Comparison of ENCODE assay signal across 10 cellular contexts in the genomic region with DNA sequence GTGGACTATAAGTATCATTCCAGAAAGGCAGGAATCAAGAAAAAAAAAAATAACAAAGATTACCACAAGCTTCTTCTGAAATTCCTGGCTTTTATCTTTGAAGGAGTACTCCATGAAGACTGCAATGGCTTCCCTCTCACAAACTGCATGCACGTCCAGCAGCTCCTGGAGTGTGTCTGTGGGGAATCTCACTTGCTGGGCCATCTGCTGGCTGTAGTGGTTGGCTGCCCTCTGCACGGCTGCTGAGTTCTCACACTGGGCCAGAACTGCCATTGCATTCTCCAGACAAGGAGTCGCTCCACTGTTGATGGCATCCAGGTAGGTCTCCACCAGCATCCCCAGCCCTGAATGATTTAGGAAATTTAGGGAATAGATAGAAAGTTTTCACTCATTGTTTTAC. TPM values are rescaled to one million over a fixed set of nuclear protein-coding genes. Genes with fewer than 3 reads are reported as not detected.
DNase-seq lines count a peak whose midpoint lies in the region; ATAC-seq, FAIRE-seq and TF ChIP-seq lines count a peak whose summit lies in the region.
"Had no signal": no experiment of that assay in that cellular context is flagged by ENCODE, and none has a peak within 500 bp of the region (broad histone marks: within the 10 kb centered on the region; RNA-seq: fewer than 3 reads in every experiment).

No MANE protein-coding gene starts in this region.

- H4K8ac ChIP-seq in H9 (replicated peaks; ENCODE audit: insufficient read length, low read depth, low read length): no peak overlapping the region

- no peak for FAIRE-seq in GM19239 (lab: Jason Lieb, UNC)

- H4K91ac ChIP-seq in H9 (ENCODE audit: insufficient read length, low read depth, low read length): no peak overlapping the region

- no peak overlapping the region for H2BK120ac ChIP-seq in H9 (ENCODE audit: low read depth, low read length, poor library complexity, severe bottlenecking)

- H3K9ac ChIP-seq in H9 (ENCODE audit: extremely low read depth, insufficient read length, low read length): no peak overlapping the region

- no peaks in the 10 kb centered on the region for H3K4me1 Mint-ChIP-seq in H9
- no peaks in the 10 kb centered on the region for H3K4me1 Mint-ChIP-seq in progenitor cell of endocrine pancreas (ENCODE audit: low read depth)

- no peak overlapping the region for H3K56ac ChIP-seq in H9 (ENCODE audit: insufficient read length, low read depth, low read length)

- H3K14ac ChIP-seq in H9 (ENCODE audit: insufficient read depth, low read length): no peak overlapping the region

- no peak overlapping the region for H3K18ac ChIP-seq in H9 (ENCODE audit: insufficient read length, low read depth, low read length)

- H3K27ac ChIP-seq in H9 (ENCODE audit: insufficient read length, low read depth, low read length) (no peak overlapping the region), WERI-Rb-1 (no peak overlapping the region), left ventricle myocardium inferior (replicated peaks) (no peak overlapping the region), esophagus squamous epithelium (no peak overlapping the region)

- TF ChIP-seq CTCF in H9 (conservative IDR thresholded peaks at IDR 0.05) (peak; percentile 42; the same call in 2 of the 3 replicates), WERI-Rb-1 (IDR thresholded peaks at IDR 0.05; ENCODE audit: low read depth, low read length) (peak; percentile 40; the same call in 1 of the 2 replicates), left ventricle myocardium inferior (IDR thresholded peaks at IDR 0.05; ENCODE audit: borderline replicate concordance) (peak; percentile 40), progenitor cell of endocrine pancreas (IDR thresholded peaks at IDR 0.05; ENCODE audit: unreplicated experiment) (peak; percentile 9), esophagus squamous epithelium (IDR thresholded peaks at IDR 0.05) (peak in 2 of 6 experiments; percentile 4 to 13)

- H3K9me3 Mint-ChIP-seq in H9: no peaks in the 10 kb centered on the region
- H3K9me3 Mint-ChIP-seq in progenitor cell of endocrine pancreas (ENCODE audit: low read depth): no peaks in the 10 kb centered on the region

- no peaks in the 10 kb centered on the region for H3K4me1 ChIP-seq in H9 (ENCODE audit: insufficient read depth, low read length)
- no peaks in the 10 kb centered on the region for H3K4me1 ChIP-seq in left ventricle myocardium inferior
- H3K4me1 ChIP-seq in esophagus squamous epithelium: no peaks in the 10 kb centered on the region

- H4K20me1 ChIP-seq in H9 (ENCODE audit: control insufficient read depth, insufficient read depth, insufficient read length): no peaks in the 10 kb centered on the region

- H3K79me1 ChIP-seq in H9 (ENCODE audit: insufficient read depth, low read depth, low read length, poor library complexity, severe bottlenecking): no peaks in the 10 kb centered on the region

- H3K27ac Mint-ChIP-seq in H9 (no peak overlapping the region), progenitor cell of endocrine pancreas (no peak overlapping the region)

- no peak overlapping the region for H2AK5ac ChIP-seq in H9 (ENCODE audit: insufficient read length, low read length)

- no peak overlapping the region for H3K4me2 ChIP-seq in H9 (ENCODE audit: insufficient read depth, insufficient read length, low read length)

- intact Hi-C loops in left ventricle myocardium inferior (cut with micrococcal nuclease): no loop called here
- intact Hi-C loops in esophagus squamous epithelium (cut with DNase I): no loop called here

- no CpG with 5 or more reads among the region's 3 CpGs for WGBS in H9 (ENCODE audit: extremely low coverage, insufficient read length, low lambda C conversion rate)
- WGBS in esophagus squamous epithelium, 2 donors: 71% methylated on average over 3 of the region's 3 CpGs

- H3K23ac ChIP-seq in H9 (ENCODE audit: insufficient read length, low read depth, low read length): no peak overlapping the region

- H2AFZ ChIP-seq in H9 (ENCODE audit: low read length): no peak overlapping the region

- H3K4me3 ChIP-seq in WERI-Rb-1 (ENCODE audit: low read depth, low read length): no peak overlapping the region
- no peak overlapping the region for H3K4me3 ChIP-seq in left ventricle myocardium inferior
- H3K4me3 ChIP-seq in esophagus squamous epithelium: no peak overlapping the region

- H2BK5ac ChIP-seq in H9 (ENCODE audit: insufficient read length, low read length): no peak overlapping the region

- no peak for ATAC-seq in GM19455 (IDR thresholded peaks at IDR 0.05; ENCODE audit: unreplicated experiment)
- no peak for ATAC-seq in HG02798 (IDR thresholded peaks at IDR 0.05; ENCODE audit: poor library complexity, unreplicated experiment)

- no peak overlapping the region for H2BK12ac ChIP-seq in H9 (ENCODE audit: insufficient read length, low read depth, low read length)

- no peaks in the 10 kb centered on the region for H3K79me2 ChIP-seq in H9 (ENCODE audit: insufficient read depth, low read length)

- H3K9me3 ChIP-seq in H9 (ENCODE audit: control insufficient read depth, low read depth, low read length) (no peaks in the 10 kb centered on the region), WERI-Rb-1 (ENCODE audit: severe bottlenecking) (no peaks in the 10 kb centered on the region), left ventricle myocardium inferior (replicated peaks) (no peaks in the 10 kb centered on the region), esophagus squamous epithelium (no peaks in the 10 kb centered on the region)

- no peak overlapping the region for H2BK20ac ChIP-seq in H9 (ENCODE audit: low read depth, low read length, poor library complexity, severe bottlenecking)

- H3T11ph ChIP-seq in H9 (ENCODE audit: low read length): no peak overlapping the region

- H3K27me3 Mint-ChIP-seq in H9 (ENCODE audit: low read depth) (no peaks in the 10 kb centered on the region), progenitor cell of endocrine pancreas (peaks cover 3% of the 10 kb centered on the region)

- DNase-seq in H9 (peak; percentile 57), WERI-Rb-1 (peak; percentile 31), left ventricle myocardium inferior (peak; percentile 25), progenitor cell of endocrine pancreas (ENCODE audit: low spot score, unreplicated experiment) (no peak), GM19239 (ENCODE audit: insufficient read length, low spot score) (no peak), esophagus squamous epithelium (lab: John Stamatoyannopoulos, UW) (no peak)
- DNase-seq: NCI-H1105 treated with DMSO at 0.1 percent for 48 hours, T1000 had no signal

- H3K36me3 ChIP-seq in WERI-Rb-1: no peaks in the 10 kb centered on the region
- H3K36me3 ChIP-seq in left ventricle myocardium inferior: no peaks in the 10 kb centered on the region
- H3K36me3 ChIP-seq in esophagus squamous epithelium: no peaks in the 10 kb centered on the region

- no peaks in the 10 kb centered on the region for H3K23me2 ChIP-seq in H9 (ENCODE audit: insufficient read length, low read depth, low read length, poor library complexity, severe bottlenecking)

- no peak for TF ChIP-seq POLR2A in esophagus squamous epithelium (IDR thresholded peaks at IDR 0.05)

- no peak overlapping the region for H2BK15ac ChIP-seq in H9 (ENCODE audit: low read depth, low read length)

- H3K4me3 Mint-ChIP-seq in H9 (no peak overlapping the region), progenitor cell of endocrine pancreas (ENCODE audit: low read depth) (no peak overlapping the region)

- H3K36me3 Mint-ChIP-seq in H9 (ENCODE audit: insufficient read depth in 1 of 3, low read depth in 3 of 3): no peaks in the 10 kb centered on the region
- H3K36me3 Mint-ChIP-seq in progenitor cell of endocrine pancreas (ENCODE audit: insufficient read depth): no peaks in the 10 kb centered on the region

- no peak overlapping the region for H3K4ac ChIP-seq in H9 (ENCODE audit: low read depth, low read length)

- H3K27me3 ChIP-seq in H9 (ENCODE audit: insufficient read depth, low read length): no peaks in the 10 kb centered on the region
- H3K27me3 ChIP-seq in WERI-Rb-1 (ENCODE audit: insufficient read depth, low read depth, severe bottlenecking): peaks cover 5% of the 10 kb centered on the region
- H3K27me3 ChIP-seq in left ventricle myocardium inferior (ENCODE audit: low read depth): no peaks in the 10 kb centered on the region
- no peaks in the 10 kb centered on the region for H3K27me3 ChIP-seq in esophagus squamous epithelium

- H4K5ac ChIP-seq in H9 (ENCODE audit: insufficient read length, low read depth, low read length): no peak overlapping the region

RNA-seq across cellular contexts. Expression of a gene that starts 23.3 kb away (rescaled TPM):
- total RNA-seq in H9 (2021) (not detected in 2 replicates), left ventricle myocardium inferior (8.8 TPM), progenitor cell of endocrine pancreas (0.10 TPM in 1 of 2 replicates, not detected in the other), esophagus squamous epithelium (10 to 100 TPM; 23.6 to 97.7 (median 54.2) TPM)

RNA-seq across cellular contexts. Expression of a gene that starts 26.6 kb away (rescaled TPM):
- total RNA-seq in H9 (2021): not detected in 2 replicates
- total RNA-seq in left ventricle myocardium inferior: 0.11 TPM
- not detected in 2 replicates for total RNA-seq in progenitor cell of endocrine pancreas
- not detected for total RNA-seq in esophagus squamous epithelium

RNA-seq across cellular contexts. Expression of a gene that starts 49.5 kb away (rescaled TPM):
- total RNA-seq in H9 (2021): not detected in 2 replicates
- total RNA-seq in left ventricle myocardium inferior: 6.2 TPM
- total RNA-seq in progenitor cell of endocrine pancreas: 0.14 TPM in 1 of 2 replicates, not detected in the other
- 1 to 10 TPM; 2.5 to 7.4 (median 4.1) TPM for total RNA-seq in esophagus squamous epithelium

Comparison
In these comparisons a context has a peak if more than half of its experiments do, and no peak if none do; other contexts are left out.
1. DNase-seq: peak in H9 (single experiment), WERI-Rb-1 (single experiment) and left ventricle myocardium inferior (single experiment); none in progenitor cell of endocrine pancreas (single experiment), GM19239 (single experiment) and esophagus squamous epithelium (single experiment).